Comparison of ENCODE assay signal across 22 cellular contexts in the genomic region with DNA sequence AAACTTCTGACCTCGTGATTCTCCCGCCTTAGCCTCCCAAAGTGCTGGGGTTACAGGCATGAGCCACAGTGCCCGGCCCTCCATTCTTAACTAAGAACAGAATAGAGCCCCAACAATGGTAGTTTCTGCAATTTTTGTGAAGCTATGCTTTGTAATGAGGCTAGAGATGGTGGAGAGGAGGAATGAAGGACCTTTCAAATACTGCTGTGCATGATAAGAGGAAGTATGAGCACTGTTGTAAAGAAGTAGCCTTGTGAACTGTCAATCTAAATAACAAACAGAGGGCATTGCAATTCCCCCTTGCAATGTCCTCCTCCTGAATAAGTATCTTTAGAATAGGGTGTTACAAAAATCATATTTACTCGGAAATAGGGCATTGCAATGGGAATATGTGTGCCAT.
"Had no signal": no experiment of that assay in that cellular context is flagged by ENCODE, and none has a peak within 500 bp of the region (broad histone marks: within the 10 kb centered on the region; RNA-seq: fewer than 3 reads in every experiment).

No MANE protein-coding gene starts in this region.

- H3K4me1 Mint-ChIP-seq: naive B cell had no signal

- H3K4me3 Mint-ChIP-seq: naive B cell, nephron had no signal

- ATAC-seq: esophagus mucosa, heart left ventricle, left colon, left ventricle myocardium superior, pancreas, right cardiac atrium, upper lobe of right lung had no signal

- DNase-seq: effector memory CD4-positive, alpha-beta T cell; heart left ventricle; hippocampal formation; left colon; left ventricle myocardium superior; mesenchymal stem cell; naive B cell; occipital lobe; pancreas; right cardiac atrium; small intestine; stimulated activated CD4-positive, alpha-beta T cell treated with anti-CD3 and anti-CD28 coated beads, Interleukin-12 subunit alpha, Interleukin-12 subunit beta, amount 100 ng/mL, for 4 hours; stimulated activated CD4-positive, alpha-beta T cell treated with anti-CD3 and anti-CD28 coated beads, Interleukin-2, amount 100 ng/mL, for 48 hours; stimulated activated naive CD4-positive, alpha-beta T cell treated with Interleukin-2 at 50 U/mL for 16 hours; thyroid gland; upper lobe of right lung had no signal

- H3K36me3 ChIP-seq: heart left ventricle, pancreas, suprapubic skin, thyroid gland, upper lobe of right lung, vagina had no signal

- H3K27ac Mint-ChIP-seq: naive B cell, progenitor cell of endocrine pancreas had no signal

- H3K4me3 ChIP-seq: heart left ventricle, lung, pancreas, suprapubic skin, thyroid gland, upper lobe of right lung, vagina had no signal

- H3K27ac ChIP-seq: heart left ventricle, pancreas, suprapubic skin, thyroid gland, upper lobe of right lung, vagina had no signal

- H3K36me3 Mint-ChIP-seq: naive B cell had no signal

- H3K4me1 ChIP-seq: pancreas, suprapubic skin, thyroid gland, upper lobe of right lung had no signal

- H3K9me3 ChIP-seq: heart left ventricle, pancreas, suprapubic skin, thyroid gland, upper lobe of right lung, vagina had no signal

- H3K27me3 ChIP-seq: pancreas, thyroid gland, upper lobe of right lung, vagina had no signal
